In genomic region chr5:143336485-143336884, GRCh38 we compare ENCODE assay signal across 14 cellular contexts.
"Had no signal": no experiment of that assay in that cellular context is flagged by ENCODE, and none has a peak within 500 bp of the region (broad histone marks: within the 10 kb centered on the region; RNA-seq: fewer than 3 reads in every experiment).

No MANE protein-coding gene starts in this region.

- DNase-seq: activated CD4-positive, alpha-beta T cell treated with anti-CD3 and anti-CD28 coated beads, Interleukin-2, amount 10 ng/mL, durations not matched to agents 7 days and 5 days; activated CD4-positive, CD25-positive, alpha-beta regulatory T cell; activated CD8-positive, alpha-beta memory T cell treated with anti-CD3 and anti-CD28 coated beads, Interleukin-2, amount 50 U/mL, for 48 hours; activated naive CD4-positive, alpha-beta T cell treated with anti-CD3 and anti-CD28 coated beads, Interleukin-2, amount 50 U/mL, for 16 hours; adrenal gland; colonic mucosa; hypothalamus; kidney; ovary; stimulated activated CD4-positive, alpha-beta T cell treated with anti-CD3 and anti-CD28 coated beads, Interleukin-2, amount 100 ng/mL, for 48 hours; stimulated activated naive CD4-positive, alpha-beta T cell treated with Interleukin-2 at 50 U/mL for 16 hours; SW 1271; upper lobe of left lung had no signal

- H3K9me3 ChIP-seq: adrenal gland, colonic mucosa, ovary, upper lobe of left lung had no signal

- H3K27ac ChIP-seq: adrenal gland, cardiac muscle cell, colonic mucosa, ovary, upper lobe of left lung had no signal

- H3K27me3 ChIP-seq: adrenal gland, cardiac muscle cell, colonic mucosa, ovary, upper lobe of left lung had no signal

- H3K36me3 ChIP-seq: adrenal gland, cardiac muscle cell, colonic mucosa, ovary had no signal

- H3K4me1 ChIP-seq: colonic mucosa had no signal

- H3K4me3 ChIP-seq: adrenal gland, cardiac muscle cell, colonic mucosa, ovary, upper lobe of left lung had no signal
